Comparison of ENCODE assay signal across 1 cellular context in the genomic region with DNA sequence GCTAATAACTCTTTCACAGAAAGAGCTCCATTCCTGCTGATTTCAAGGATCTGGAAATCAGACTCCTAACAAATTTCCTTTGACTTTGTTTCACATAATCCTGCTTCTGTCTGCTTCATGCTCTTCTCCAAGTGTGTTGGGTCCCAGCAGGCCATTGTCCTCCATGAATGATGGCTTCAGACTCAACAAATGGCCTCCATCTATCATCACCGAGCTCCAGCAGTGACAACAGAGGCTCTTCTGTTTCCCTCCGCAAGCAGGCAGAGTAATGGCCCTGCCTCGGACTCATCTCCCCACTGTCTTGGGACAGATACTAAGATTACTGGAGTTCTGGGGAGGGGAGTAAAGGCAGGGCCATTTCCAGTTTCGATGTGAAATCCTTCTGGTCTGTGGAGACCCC.
TF ChIP-seq lines count a peak whose summit lies in the region.

No MANE protein-coding gene starts in this region.

TF ChIP-seq in GM23338, 12 proteins besides CTCF, POLR2A, EP300 and RAD21 (continued from another document):
- TF ChIP-seq EZH2phosphoT487 (IDR thresholded peaks at IDR 0.05; ENCODE audit: unreplicated experiment) (no peak), NANOG (IDR thresholded peaks at IDR 0.05; ENCODE audit: borderline replicate concordance) (no peak), JUNB (IDR thresholded peaks at IDR 0.05; ENCODE audit: unreplicated experiment) (no peak), ZNF114 (CRISPR knock-in tag; IDR thresholded peaks at IDR 0.05) (no peak)
